Comparison of ENCODE assay signal across 13 cellular contexts in genomic region chr6:170031096-170031471, GRCh38.
A peak's percentile ranks its signal among the peaks of the same experiment; 100 is the strongest.
DNase-seq lines count a peak whose midpoint lies in the region; ATAC-seq and TF ChIP-seq lines count a peak whose summit lies in the region.
"Had no signal": no experiment of that assay in that cellular context is flagged by ENCODE, and none has a peak within 500 bp of the region (broad histone marks: within the 10 kb centered on the region; RNA-seq: fewer than 3 reads in every experiment).

No MANE protein-coding gene starts in this region.

- H3K27me3 ChIP-seq in upper lobe of right lung = no peaks in the 10 kb centered on the region
- H3K27me3 ChIP-seq: gastrocnemius medialis, ovary had no signal

- H3K36me3 Mint-ChIP-seq in activated naive CD8-positive, alpha-beta T cell treated with anti-CD3 and anti-CD28 coated beads, Interleukin-2, amount 10 ng/mL, durations not matched to agents 7 days and 5 days = peaks cover 4% of the 10 kb centered on the region
- H3K36me3 Mint-ChIP-seq in activated naive CD8-positive, alpha-beta T cell treated with anti-CD3 and anti-CD28 coated beads, Interleukin-2, amount 50 U/mL, for 24 hours (ENCODE audit: low read depth) = no peaks in the 10 kb centered on the region
- H3K36me3 Mint-ChIP-seq in Calu3 (ENCODE audit: insufficient read depth, unreplicated experiment) = no peaks in the 10 kb centered on the region

- H3K27me3 Mint-ChIP-seq in activated naive CD8-positive, alpha-beta T cell treated with anti-CD3 and anti-CD28 coated beads, Interleukin-2, amount 10 ng/mL, durations not matched to agents 7 days and 5 days = no peaks in the 10 kb centered on the region
- H3K27me3 Mint-ChIP-seq in activated naive CD8-positive, alpha-beta T cell treated with anti-CD3 and anti-CD28 coated beads, Interleukin-2, amount 50 U/mL, for 24 hours = peaks cover 2% of the 10 kb centered on the region
- H3K27me3 Mint-ChIP-seq in Calu3 (ENCODE audit: unreplicated experiment) = peaks cover 19% of the 10 kb centered on the region

- POLR2A ChIA-PET in activated naive CD8-positive, alpha-beta T cell treated with anti-CD3 and anti-CD28 coated beads, Interleukin-2, amount 10 ng/mL, durations not matched to agents 7 days and 5 days (lab: Charles Lee) = interaction anchor here (0.6 kb wide), 1 partner anchor 58 kb away, joined by 9 read pairs; no protein-coding TSS in a partner anchor

- H3K4me1 Mint-ChIP-seq in activated naive CD8-positive, alpha-beta T cell treated with anti-CD3 and anti-CD28 coated beads, Interleukin-2, amount 10 ng/mL, durations not matched to agents 7 days and 5 days = no peaks in the 10 kb centered on the region
- no peaks in the 10 kb centered on the region for H3K4me1 Mint-ChIP-seq in activated naive CD8-positive, alpha-beta T cell treated with anti-CD3 and anti-CD28 coated beads, Interleukin-2, amount 50 U/mL, for 24 hours
- peaks cover 22% of the 10 kb centered on the region for H3K4me1 Mint-ChIP-seq in Calu3 (ENCODE audit: low read depth, unreplicated experiment)

- no peaks in the 10 kb centered on the region for H3K9me3 ChIP-seq in upper lobe of right lung
- H3K9me3 ChIP-seq: gastrocnemius medialis, ovary had no signal

- no peaks in the 10 kb centered on the region for H3K4me1 ChIP-seq in upper lobe of right lung

- intact Hi-C loops in left colon (cut with DNase I, micrococcal nuclease) = no loop called here
- intact Hi-C loops in upper lobe of right lung (cut with DNase I) = no loop called here
- intact Hi-C loops in Calu3 (cut with micrococcal nuclease; ENCODE audit: unreplicated experiment) = no loop called here

- no peaks in the 10 kb centered on the region for H3K36me3 ChIP-seq in upper lobe of right lung
- H3K36me3 ChIP-seq: gastrocnemius medialis, ovary had no signal

- H3K27ac ChIP-seq in upper lobe of right lung = no peak overlapping the region
- H3K27ac ChIP-seq: gastrocnemius medialis, ovary had no signal

- TF ChIP-seq CTCF in upper lobe of right lung (IDR thresholded peaks at IDR 0.05) (no peak), Calu3 (IDR thresholded peaks at IDR 0.05; ENCODE audit: unreplicated experiment) (no peak)

- peak; percentile 17 for DNase-seq in activated naive CD8-positive, alpha-beta T cell treated with anti-CD3 and anti-CD28 coated beads, Interleukin-2, amount 10 ng/mL, durations not matched to agents 7 days and 5 days
- DNase-seq in activated naive CD8-positive, alpha-beta T cell treated with anti-CD3 and anti-CD28 coated beads, Interleukin-2, amount 50 U/mL, for 24 hours = no peak
- DNase-seq in NCI-H774 (lab: John Stamatoyannopoulos, UW) (peak; percentile 95), left colon (no peak), upper lobe of right lung (peak; percentile 70), SK-N-DZ (ENCODE audit: low spot score) (no peak), Calu3 (no peak)
- DNase-seq: NCI-H1694; SIG-M5; stimulated activated CD4-positive, alpha-beta T cell treated with anti-CD3 and anti-CD28 coated beads, Interleukin-4, amount 100 ng/mL, for 24 hours had no signal

- no peak overlapping the region for H3K4me3 ChIP-seq in upper lobe of right lung
- H3K4me3 ChIP-seq: gastrocnemius medialis, ovary had no signal

- H3K27ac Mint-ChIP-seq in activated naive CD8-positive, alpha-beta T cell treated with anti-CD3 and anti-CD28 coated beads, Interleukin-2, amount 10 ng/mL, durations not matched to agents 7 days and 5 days = no peak overlapping the region
- H3K27ac Mint-ChIP-seq in activated naive CD8-positive, alpha-beta T cell treated with anti-CD3 and anti-CD28 coated beads, Interleukin-2, amount 50 U/mL, for 24 hours = no peak overlapping the region
- H3K27ac Mint-ChIP-seq in Calu3 (ENCODE audit: unreplicated experiment) = no peak overlapping the region

- CTCF ChIA-PET in Calu3 (lab: Charles Lee) = no interaction called here

- peaks cover 9% of the 10 kb centered on the region for H3K9me3 Mint-ChIP-seq in activated naive CD8-positive, alpha-beta T cell treated with anti-CD3 and anti-CD28 coated beads, Interleukin-2, amount 10 ng/mL, durations not matched to agents 7 days and 5 days
- peaks cover 6% of the 10 kb centered on the region for H3K9me3 Mint-ChIP-seq in activated naive CD8-positive, alpha-beta T cell treated with anti-CD3 and anti-CD28 coated beads, Interleukin-2, amount 50 U/mL, for 24 hours
- H3K9me3 Mint-ChIP-seq in Calu3 (ENCODE audit: low read depth, unreplicated experiment) = peaks cover 14% of the 10 kb centered on the region

- H3K4me3 Mint-ChIP-seq in activated naive CD8-positive, alpha-beta T cell treated with anti-CD3 and anti-CD28 coated beads, Interleukin-2, amount 10 ng/mL, durations not matched to agents 7 days and 5 days = no peak overlapping the region
- H3K4me3 Mint-ChIP-seq in activated naive CD8-positive, alpha-beta T cell treated with anti-CD3 and anti-CD28 coated beads, Interleukin-2, amount 50 U/mL, for 24 hours = no peak overlapping the region
- H3K4me3 Mint-ChIP-seq in Calu3 (ENCODE audit: low read depth, unreplicated experiment) = no peak overlapping the region

- BruUV-seq in Calu3 (replicated peaks; lab: Mats Ljungman, UMichigan) = no TSS peak

- ATAC-seq in activated naive CD8-positive, alpha-beta T cell treated with anti-CD3 and anti-CD28 coated beads, Interleukin-2, amount 10 ng/mL, durations not matched to agents 7 days and 5 days (ENCODE audit: low read depth) = no peak
- no peak for ATAC-seq in activated naive CD8-positive, alpha-beta T cell treated with anti-CD3 and anti-CD28 coated beads, Interleukin-2, amount 50 U/mL, for 24 hours
- ATAC-seq in left colon = peak; percentile 35
- ATAC-seq in upper lobe of right lung = peak; percentile 62
- no peak for ATAC-seq in GM19467 (IDR thresholded peaks at IDR 0.05; ENCODE audit: unreplicated experiment)
- ATAC-seq: gastrocnemius medialis had no signal

Comparison
In these comparisons a context has a peak if more than half of its experiments do, and no peak if none do; other contexts are left out.
1. DNase-seq: peak in activated naive CD8-positive, alpha-beta T cell treated with anti-CD3 and anti-CD28 coated beads, Interleukin-2, amount 10 ng/mL, durations not matched to agents 7 days and 5 days (single experiment), NCI-H774 (single experiment) and upper lobe of right lung (single experiment); none in activated naive CD8-positive, alpha-beta T cell treated with anti-CD3 and anti-CD28 coated beads, Interleukin-2, amount 50 U/mL, for 24 hours (single experiment), left colon (0 of 2), SK-N-DZ (single experiment) and Calu3 (single experiment).
2. ATAC-seq: peak in left colon (single experiment) and upper lobe of right lung (single experiment); none in activated naive CD8-positive, alpha-beta T cell treated with anti-CD3 and anti-CD28 coated beads, Interleukin-2, amount 10 ng/mL, durations not matched to agents 7 days and 5 days (single experiment), activated naive CD8-positive, alpha-beta T cell treated with anti-CD3 and anti-CD28 coated beads, Interleukin-2, amount 50 U/mL, for 24 hours (single experiment) and GM19467 (single experiment).